Comparison of ENCODE assay signal across 22 cellular contexts in the genomic region with DNA sequence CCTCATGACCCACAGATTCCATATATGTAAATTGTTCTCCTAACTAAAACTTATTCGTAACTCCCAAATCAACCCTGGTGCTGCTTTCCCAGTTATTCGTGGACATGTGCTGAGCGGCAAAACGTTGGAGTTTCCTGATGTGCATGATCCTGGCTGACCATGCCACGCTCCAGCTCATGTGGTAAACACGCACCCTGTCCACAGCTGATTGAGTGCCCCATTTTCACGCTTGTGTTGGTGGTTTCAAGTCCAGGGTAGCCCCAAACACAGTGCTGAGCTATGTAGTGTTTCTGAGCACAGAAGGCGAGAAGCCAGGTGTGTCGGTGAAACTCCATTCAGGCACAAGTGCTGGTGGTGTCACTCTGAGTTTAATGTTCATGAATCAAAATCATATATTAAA. TPM values are rescaled to one million over a fixed set of nuclear protein-coding genes. Genes with fewer than 3 reads are reported as not detected.
DNase-seq lines count a peak whose midpoint lies in the region; ATAC-seq and TF ChIP-seq lines count a peak whose summit lies in the region.
"Had no signal": no experiment of that assay in that cellular context is flagged by ENCODE, and none has a peak within 500 bp of the region (broad histone marks: within the 10 kb centered on the region; RNA-seq: fewer than 3 reads in every experiment).

No MANE protein-coding gene starts in this region.

- no peaks in the 10 kb centered on the region for H3K36me3 Mint-ChIP-seq in activated CD8-positive, alpha-beta memory T cell treated with anti-CD3 and anti-CD28 coated beads, Interleukin-2, amount 10 ng/mL, durations not matched to agents 7 days and 5 days
- H3K36me3 Mint-ChIP-seq in osteocyte (ENCODE audit: unreplicated experiment) = no peaks in the 10 kb centered on the region
- H3K36me3 Mint-ChIP-seq: CD14-positive monocyte; CD8-positive, alpha-beta memory T cell had no signal

- ATAC-seq in activated CD8-positive, alpha-beta memory T cell treated with anti-CD3 and anti-CD28 coated beads, Interleukin-2, amount 10 ng/mL, durations not matched to agents 7 days and 5 days = no peak
- ATAC-seq in left colon = no peak
- ATAC-seq in HG03196 (IDR thresholded peaks at IDR 0.05; ENCODE audit: unreplicated experiment) = no peak
- ATAC-seq: A549, GM23338, HCT116 had no signal

- no peaks in the 10 kb centered on the region for H3K9me3 Mint-ChIP-seq in activated CD8-positive, alpha-beta memory T cell treated with anti-CD3 and anti-CD28 coated beads, Interleukin-2, amount 10 ng/mL, durations not matched to agents 7 days and 5 days (ENCODE audit: low read depth)
- peaks cover 4% of the 10 kb centered on the region for H3K9me3 Mint-ChIP-seq in osteocyte (ENCODE audit: unreplicated experiment)
- H3K9me3 Mint-ChIP-seq: CD4-positive, alpha-beta T cell; CD8-positive, alpha-beta memory T cell; GM23338; H9 had no signal

- H3K27me3 Mint-ChIP-seq in activated CD8-positive, alpha-beta memory T cell treated with anti-CD3 and anti-CD28 coated beads, Interleukin-2, amount 10 ng/mL, durations not matched to agents 7 days and 5 days = peaks cover 38% of the 10 kb centered on the region
- peaks cover 15% of the 10 kb centered on the region for H3K27me3 Mint-ChIP-seq in osteocyte (ENCODE audit: unreplicated experiment)

- intact Hi-C loops in left colon (cut with DNase I, micrococcal nuclease) = loop anchor here in 1 of 2 donors (10.0 kb wide), 2 partner anchors 864 to 1164 kb away; a partner anchor contains a TSS

- TF ChIP-seq CTCF in osteocyte (IDR thresholded peaks at IDR 0.05) = no peak

- no peaks in the 10 kb centered on the region for H3K4me1 Mint-ChIP-seq in activated CD8-positive, alpha-beta memory T cell treated with anti-CD3 and anti-CD28 coated beads, Interleukin-2, amount 10 ng/mL, durations not matched to agents 7 days and 5 days
- H3K4me1 Mint-ChIP-seq in osteocyte (ENCODE audit: unreplicated experiment) = no peaks in the 10 kb centered on the region
- H3K4me1 Mint-ChIP-seq: CD14-positive monocyte; CD8-positive, alpha-beta memory T cell; GM23338 had no signal

- H3K4me3 Mint-ChIP-seq in activated CD8-positive, alpha-beta memory T cell treated with anti-CD3 and anti-CD28 coated beads, Interleukin-2, amount 10 ng/mL, durations not matched to agents 7 days and 5 days = no peak overlapping the region
- no peak overlapping the region for H3K4me3 Mint-ChIP-seq in osteocyte (ENCODE audit: unreplicated experiment)
- H3K4me3 Mint-ChIP-seq: CD14-positive monocyte; CD4-positive, alpha-beta T cell; CD8-positive, alpha-beta memory T cell; GM23338; H9 had no signal

- no peak overlapping the region for H3K27ac Mint-ChIP-seq in activated CD8-positive, alpha-beta memory T cell treated with anti-CD3 and anti-CD28 coated beads, Interleukin-2, amount 10 ng/mL, durations not matched to agents 7 days and 5 days
- no peak overlapping the region for H3K27ac Mint-ChIP-seq in osteocyte (ENCODE audit: unreplicated experiment)
- H3K27ac Mint-ChIP-seq: CD4-positive, alpha-beta T cell; CD8-positive, alpha-beta memory T cell; GM23338; H9 had no signal

- DNase-seq in activated CD8-positive, alpha-beta memory T cell treated with anti-CD3 and anti-CD28 coated beads, Interleukin-2, amount 50 U/mL, for 48 hours = peak; percentile 7
- DNase-seq in activated CD8-positive, alpha-beta memory T cell treated with anti-CD3 and anti-CD28 coated beads, Interleukin-2, amount 10 ng/mL, durations not matched to agents 7 days and 5 days = no peak
- DNase-seq in D341Med (ENCODE audit: low spot score) = peak; percentile 4
- DNase-seq in islet precursor cell = peak; percentile 8
- DNase-seq in osteocyte (ENCODE audit: extremely low spot score, unreplicated experiment) = peak; percentile 36
- DNase-seq in left colon = no peak
- DNase-seq in glomerular visceral epithelial cell (ENCODE audit: extremely low spot score) = no peak
- DNase-seq: 8988T; ACHN; AML-193; BE2C; CD4-positive, alpha-beta T cell; CD8-positive, alpha-beta memory T cell; DMS53; DMS79 treated with DMSO at 0.1 percent for 48 hours; GF-D8; H9 had no signal

- CTCF ChIA-PET in activated CD8-positive, alpha-beta memory T cell treated with anti-CD3 and anti-CD28 coated beads, Interleukin-2, amount 10 ng/mL, durations not matched to agents 7 days and 5 days (lab: Charles Lee) = interaction anchor here (1.0 kb wide), 2 partner anchors 9 to 67 kb away, joined by 3 read pairs; no protein-coding TSS in a partner anchor

RNA-seq across cellular contexts. Expression of a gene that starts 19.1 kb away (rescaled TPM):
- under 1 TPM in 1 of 2 experiments, not detected in 1; 0.26 TPM for total RNA-seq in activated CD8-positive, alpha-beta memory T cell treated with anti-CD3 and anti-CD28 coated beads, Interleukin-2, amount 10 ng/mL, durations not matched to agents 7 days and 5 days
- 106 and 108 TPM in 2 replicates for total RNA-seq in osteocyte
- 1 to 10 TPM in 1 of 2 donors, under 1 TPM in 1; 0.82 to 1.5 TPM for total RNA-seq in left colon
- total RNA-seq: CD4-positive, alpha-beta T cell; CD8-positive, alpha-beta memory T cell; H9 had no signal

Comparison
In these comparisons a context has a peak if more than half of its experiments do, and no peak if none do; other contexts are left out.
1. DNase-seq: peak in activated CD8-positive, alpha-beta memory T cell treated with anti-CD3 and anti-CD28 coated beads, Interleukin-2, amount 50 U/mL, for 48 hours (single experiment), D341Med (single experiment), islet precursor cell (single experiment) and osteocyte (single experiment); none in activated CD8-positive, alpha-beta memory T cell treated with anti-CD3 and anti-CD28 coated beads, Interleukin-2, amount 10 ng/mL, durations not matched to agents 7 days and 5 days (single experiment), left colon (0 of 2) and glomerular visceral epithelial cell (single experiment).
2. RNA of a gene that starts 19.1 kb away (total RNA-seq): 106 to 108 TPM in osteocyte; 0.82 to 1.5 TPM in left colon and 0.26 TPM in activated CD8-positive, alpha-beta memory T cell treated with anti-CD3 and anti-CD28 coated beads, Interleukin-2, amount 10 ng/mL, durations not matched to agents 7 days and 5 days; every median in the first group is over 10 times any median in the second.